In the genomic region with DNA sequence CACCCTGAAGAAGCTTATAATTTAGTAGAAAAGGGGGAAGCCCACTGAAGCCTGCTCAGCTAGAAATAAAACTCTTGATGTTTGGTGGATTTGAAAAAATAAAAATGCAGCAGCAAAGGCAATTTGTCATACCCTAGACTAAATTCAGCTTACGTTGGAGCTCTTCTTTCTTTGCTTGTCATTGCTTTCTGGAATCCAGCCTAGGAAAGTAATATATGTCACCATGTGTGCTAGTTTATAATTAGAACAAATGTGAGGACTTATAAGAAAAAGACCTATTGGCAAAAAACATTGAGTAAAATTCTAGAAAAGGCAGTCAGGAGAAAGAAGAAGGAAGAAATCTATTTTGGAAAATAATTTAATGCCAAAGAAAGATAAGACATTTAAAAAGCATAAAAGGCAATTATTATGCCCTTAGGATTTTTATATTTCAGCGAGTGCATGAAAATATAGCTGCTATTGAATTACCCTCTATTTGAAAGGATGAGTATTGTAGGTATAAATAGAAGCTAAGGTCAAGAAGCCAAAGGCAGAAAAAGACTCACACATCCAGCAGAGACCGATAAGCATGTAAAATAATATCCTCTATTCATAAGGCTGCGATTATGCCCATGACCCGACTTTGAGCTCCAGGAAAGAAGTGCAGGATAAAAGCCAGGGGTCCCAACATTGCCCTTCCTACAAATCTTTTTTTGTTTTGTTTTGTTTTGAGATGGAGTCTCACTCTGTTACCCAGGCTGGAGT, we compare ENCODE assay signal across 24 cellular contexts. TPM values are rescaled to one million over a fixed set of nuclear protein-coding genes. Genes with fewer than 3 reads are reported as not detected.
A peak's percentile ranks its signal among the peaks of the same experiment; 100 is the strongest.
DNase-seq lines count a peak whose midpoint lies in the region; ATAC-seq and TF ChIP-seq lines count a peak whose summit lies in the region.
"Had no signal": no experiment of that assay in that cellular context is flagged by ENCODE, and none has a peak within 500 bp of the region (broad histone marks: within the 10 kb centered on the region; RNA-seq: fewer than 3 reads in every experiment).

No MANE protein-coding gene starts in this region.

- H3K27ac Mint-ChIP-seq in nephron: peak overlapping the region; percentile 0 to 5 (median 2)
- H3K27ac Mint-ChIP-seq: CD8-positive, alpha-beta T cell; IgD-negative memory B cell had no signal

- ATAC-seq in Right ventricle myocardium superior (ENCODE audit: poor library complexity): peak; percentile 67
- ATAC-seq in heart left ventricle: peak in 3 of 4 donors; percentile 59 to 70 (median 67)
- ATAC-seq in GM18867 (IDR thresholded peaks at IDR 0.05; ENCODE audit: unreplicated experiment): no peak
- ATAC-seq: CD8-positive, alpha-beta T cell; GM12878; HCT116 had no signal

- H3K36me3 ChIP-seq in right atrium auricular region (no peaks in the 10 kb centered on the region), heart left ventricle (no peaks in the 10 kb centered on the region)
- H3K36me3 ChIP-seq: SJSA1 had no signal

- H3K36me3 Mint-ChIP-seq in nephron (ENCODE audit: low read depth): peaks cover 4% of the 10 kb centered on the region
- H3K36me3 Mint-ChIP-seq: IgD-negative memory B cell had no signal

- H3K4me1 ChIP-seq in right atrium auricular region: no peaks in the 10 kb centered on the region
- H3K4me1 ChIP-seq in heart left ventricle: peaks cover 0 to 9% (median 4%) of the 10 kb centered on the region in 12 donors
- H3K4me1 ChIP-seq: SJSA1 had no signal

- intact Hi-C loops in Right ventricle myocardium superior (cut with DNase I): no loop called here
- intact Hi-C loops in heart left ventricle (cut with DNase I): no loop called here

- H3K9me3 ChIP-seq in right atrium auricular region (peaks cover 5 to 9% of the 10 kb centered on the region in 2 donors), heart left ventricle (peaks cover 0 to 11% (median 7%) of the 10 kb centered on the region in 12 donors)

- peaks cover 25% of the 10 kb centered on the region for H3K4me1 Mint-ChIP-seq in nephron
- H3K4me1 Mint-ChIP-seq: IgD-negative memory B cell had no signal

- DNase-seq in Right ventricle myocardium superior: no peak
- DNase-seq in right atrium auricular region (ENCODE audit: low spot score): no peak
- DNase-seq in heart left ventricle: no peak
- no peak for DNase-seq in stimulated activated CD4-positive, alpha-beta T cell treated with anti-CD3 and anti-CD28 coated beads, Interleukin-4, amount 100 ng/mL, for 1 hour
- DNase-seq in GM20000 (ENCODE audit: low spot score): no peak
- DNase-seq in germinal center (ENCODE audit: low spot score): no peak
- DNase-seq: CD8-positive, alpha-beta T cell; DMS53; EL; GOT3; Kasumi-1; MM.1S; NCI-H1105; NCI-H187; NCI-H2107; NCI-H226; NCI-H82 had no signal

- H3K27me3 Mint-ChIP-seq in nephron (ENCODE audit: low read depth): peaks cover 9% of the 10 kb centered on the region

- no peak for TF ChIP-seq POLR2A in heart left ventricle (IDR thresholded peaks at IDR 0.05)

- peaks cover 11% of the 10 kb centered on the region for H3K9me3 Mint-ChIP-seq in nephron

- no peaks in the 10 kb centered on the region for H3K27me3 ChIP-seq in right atrium auricular region
- peaks cover 0 to 6% (median 0%) of the 10 kb centered on the region in 9 donors for H3K27me3 ChIP-seq in heart left ventricle
- H3K27me3 ChIP-seq: BLaER1 treated with 17β-estradiol and CSF1 and Interleukin-3, amounts not matched to agents 10 nM and 100 nM had no signal

- TF ChIP-seq CTCF in right atrium auricular region (IDR thresholded peaks at IDR 0.05) (no peak), heart left ventricle (IDR thresholded peaks at IDR 0.05) (no peak), nephron (IDR thresholded peaks at IDR 0.05; ENCODE audit: unreplicated experiment in 3 of 3) (no peak), GM20000 (IDR thresholded peaks at IDR 0.05; ENCODE audit: extremely low read depth, missing control alignments) (no peak)

- 7 to 27% (median 16%) methylated on average over 5 of the region's 5 CpGs for WGBS in heart left ventricle, 4 donors

- no peak overlapping the region for H3K4me3 Mint-ChIP-seq in nephron
- H3K4me3 Mint-ChIP-seq: CD8-positive, alpha-beta T cell; IgD-negative memory B cell had no signal

- H3K27ac ChIP-seq in right atrium auricular region (peak overlapping the region in 1 of 2 donors; percentile 42), heart left ventricle (peak overlapping the region in 1 of 12 donors; percentile 20)
- H3K27ac ChIP-seq: BLaER1 treated with 17β-estradiol and CSF1 and Interleukin-3, amounts not matched to agents 10 nM and 100 nM; SJSA1 had no signal

- H3K4me3 ChIP-seq in right atrium auricular region (no peak overlapping the region), heart left ventricle (no peak overlapping the region)
- H3K4me3 ChIP-seq: BLaER1 treated with 17β-estradiol and CSF1 and Interleukin-3, amounts not matched to agents 10 nM and 100 nM; GM12878; SJSA1 had no signal

RNA-seq across cellular contexts. Expression of gene BTBD1, which starts 10.6 kb away (rescaled TPM):
- total RNA-seq in Right ventricle myocardium superior: 158 TPM
- 100 to 1,000 TPM; 116 to 206 TPM for total RNA-seq in right atrium auricular region
- 100 to 1,000 TPM; 109 to 192 (median 140) TPM for total RNA-seq in heart left ventricle
- polyA plus RNA-seq in heart left ventricle: 100 to 1,000 TPM in 1 of 2 donors, 10 to 100 TPM in 1; 15.2 to 103 TPM

RNA-seq across cellular contexts. Expression of gene TM6SF1, which starts 29.8 kb away (rescaled TPM):
- 6.8 TPM for total RNA-seq in Right ventricle myocardium superior
- total RNA-seq in right atrium auricular region: 10 to 100 TPM in 1 of 2 donors, 1 to 10 TPM in 1; 7.3 to 30.2 TPM
- total RNA-seq in heart left ventricle: 1 to 10 TPM; 2.6 to 9.4 (median 4.7) TPM
- polyA plus RNA-seq in heart left ventricle: 1 to 10 TPM; 2.7 to 5.6 TPM
- total RNA-seq: CD8-positive, alpha-beta T cell had no signal
